ENCODE assay signal across 2 cellular contexts in the genomic region with DNA sequence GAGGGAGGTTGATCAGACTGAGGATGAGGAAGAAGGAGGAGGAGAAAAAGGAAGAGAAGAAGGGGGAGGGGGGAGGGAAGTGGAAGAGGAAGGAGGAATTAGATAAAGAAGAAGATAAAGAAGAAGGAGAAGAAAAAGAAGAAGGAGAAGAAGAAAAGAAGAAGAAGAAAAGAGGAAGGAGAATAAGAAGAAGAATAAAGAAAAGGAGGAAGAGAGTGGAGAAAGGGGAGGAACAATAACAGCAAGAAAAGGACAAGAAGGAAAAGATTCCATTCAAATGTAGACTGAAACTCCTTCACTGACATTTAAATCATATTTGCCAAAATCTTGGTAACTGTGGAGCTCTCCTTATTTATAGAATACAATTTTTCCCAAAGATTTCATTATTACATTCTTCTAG.
A peak's percentile ranks its signal among the peaks of the same experiment; 100 is the strongest.
TF ChIP-seq lines count a peak whose summit lies in the region.

No MANE protein-coding gene starts in this region.

TF ChIP-seq in HepG2, 621 proteins besides CTCF, POLR2A, EP300 and RAD21:
- no peak for TF ChIP-seq ZNF367 (CRISPR knock-in tag; IDR thresholded peaks at IDR 0.05; ENCODE audit: borderline replicate concordance)
- peak; percentile 89 for TF ChIP-seq HNRNPK (IDR thresholded peaks at IDR 0.05; ENCODE audit: low read depth, low read length, poor library complexity, severe bottlenecking)

TF ChIP-seq in K562, 482 proteins besides CTCF, POLR2A, EP300 and RAD21:
- TF ChIP-seq EHMT2 (IDR thresholded peaks at IDR 0.05): no peak
- no peak for TF ChIP-seq BCOR (IDR thresholded peaks at IDR 0.05)
- no peak for TF ChIP-seq BCL6 (CRISPR knock-in tag; IDR thresholded peaks at IDR 0.05)
- TF ChIP-seq RFX7 (CRISPR knock-in tag; IDR thresholded peaks at IDR 0.05): no peak
- peak; percentile 60 for TF ChIP-seq PCBP2 (IDR thresholded peaks at IDR 0.05; ENCODE audit: low read depth, low read length, poor library complexity, severe bottlenecking)
- no peak for TF ChIP-seq BDP1 (IDR thresholded peaks at IDR 0.05; ENCODE audit: insufficient read depth, insufficient read length)
- TF ChIP-seq KAT2B (IDR thresholded peaks at IDR 0.05; ENCODE audit: low read depth, low read length): no peak
- TF ChIP-seq ZNF143 (CRISPR knock-in tag; IDR thresholded peaks at IDR 0.05): no peak
- TF ChIP-seq, protein P1, sequence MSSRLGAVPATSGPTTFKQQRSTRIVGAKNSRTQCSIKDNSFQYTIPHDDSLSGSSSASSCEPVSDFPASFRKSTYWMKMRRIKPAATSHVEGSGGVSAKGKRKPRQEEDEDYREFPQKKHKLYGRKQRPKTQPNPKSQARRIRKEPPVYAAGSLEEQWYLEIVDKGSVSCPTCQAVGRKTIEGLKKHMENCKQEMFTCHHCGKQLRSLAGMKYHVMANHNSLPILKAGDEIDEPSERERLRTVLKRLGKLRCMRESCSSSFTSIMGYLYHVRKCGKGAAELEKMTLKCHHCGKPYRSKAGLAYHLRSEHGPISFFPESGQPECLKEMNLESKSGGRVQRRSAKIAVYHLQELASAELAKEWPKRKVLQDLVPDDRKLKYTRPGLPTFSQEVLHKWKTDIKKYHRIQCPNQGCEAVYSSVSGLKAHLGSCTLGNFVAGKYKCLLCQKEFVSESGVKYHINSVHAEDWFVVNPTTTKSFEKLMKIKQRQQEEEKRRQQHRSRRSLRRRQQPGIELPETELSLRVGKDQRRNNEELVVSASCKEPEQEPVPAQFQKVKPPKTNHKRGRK (tag; IDR thresholded peaks at IDR 0.05): peak; percentile 61; the same call in 1 of the 2 replicates
- TF ChIP-seq ZNF174 (CRISPR knock-in tag; IDR thresholded peaks at IDR 0.05): no peak
- TF ChIP-seq GTF2E2 (tag; IDR thresholded peaks at IDR 0.05): no peak
- peak; percentile 45 for TF ChIP-seq HNRNPK (IDR thresholded peaks at IDR 0.05; ENCODE audit: low read depth, low read length, poor library complexity, severe bottlenecking)
- no peak for TF ChIP-seq HDAC1 (IDR thresholded peaks at IDR 0.05)
- TF ChIP-seq L3MBTL2 (IDR thresholded peaks at IDR 0.05): no peak
- TF ChIP-seq ZNF12 (CRISPR knock-in tag; IDR thresholded peaks at IDR 0.05): no peak
- no peak for TF ChIP-seq TAF7 (tag; IDR thresholded peaks at IDR 0.05)
- TF ChIP-seq THRA (IDR thresholded peaks at IDR 0.05): no peak
- TF ChIP-seq ARID2 (IDR thresholded peaks at IDR 0.05): no peak
- no peak for TF ChIP-seq HNRNPUL1 (IDR thresholded peaks at IDR 0.05; ENCODE audit: low read length)
- TF ChIP-seq POLR2G (IDR thresholded peaks at IDR 0.05; ENCODE audit: low read depth, low read length): no peak
- no peak for TF ChIP-seq RBM34 (IDR thresholded peaks at IDR 0.05; ENCODE audit: borderline replicate concordance, insufficient read depth, low read length)
TF ChIP-seq in K562: peak in this region for 3.
